1 cellular context compared by ENCODE assay signal in the genomic region with DNA sequence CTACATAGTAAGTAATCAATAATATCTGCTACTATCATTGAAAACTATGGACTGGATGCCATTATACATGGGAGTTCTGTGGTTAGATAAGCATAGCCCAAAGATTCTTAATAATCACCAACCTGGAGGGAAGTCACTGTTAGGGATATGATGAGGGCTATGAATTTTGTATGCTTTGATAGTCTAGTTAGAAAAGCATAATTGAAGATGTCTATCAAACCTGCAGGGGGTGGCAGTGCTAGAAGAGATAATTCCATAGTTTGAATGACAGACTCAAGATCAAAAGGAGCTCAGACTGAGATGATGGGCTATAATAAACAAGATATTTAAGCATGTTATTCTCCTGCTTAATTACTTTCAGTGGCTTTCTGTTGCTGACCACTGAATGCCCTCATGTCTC.
TF ChIP-seq lines count a peak whose summit lies in the region.

No MANE protein-coding gene starts in this region.

TF ChIP-seq in GM12878, 131 proteins besides CTCF, POLR2A, EP300 and RAD21:
- TF ChIP-seq, protein P1, sequence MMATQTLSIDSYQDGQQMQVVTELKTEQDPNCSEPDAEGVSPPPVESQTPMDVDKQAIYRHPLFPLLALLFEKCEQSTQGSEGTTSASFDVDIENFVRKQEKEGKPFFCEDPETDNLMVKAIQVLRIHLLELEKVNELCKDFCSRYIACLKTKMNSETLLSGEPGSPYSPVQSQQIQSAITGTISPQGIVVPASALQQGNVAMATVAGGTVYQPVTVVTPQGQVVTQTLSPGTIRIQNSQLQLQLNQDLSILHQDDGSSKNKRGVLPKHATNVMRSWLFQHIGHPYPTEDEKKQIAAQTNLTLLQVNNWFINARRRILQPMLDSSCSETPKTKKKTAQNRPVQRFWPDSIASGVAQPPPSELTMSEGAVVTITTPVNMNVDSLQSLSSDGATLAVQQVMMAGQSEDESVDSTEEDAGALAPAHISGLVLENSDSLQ (IDR thresholded peaks at IDR 0.05) = peak; percentile 15; the same call in 1 of the 2 replicates
- TF ChIP-seq, protein P2, sequence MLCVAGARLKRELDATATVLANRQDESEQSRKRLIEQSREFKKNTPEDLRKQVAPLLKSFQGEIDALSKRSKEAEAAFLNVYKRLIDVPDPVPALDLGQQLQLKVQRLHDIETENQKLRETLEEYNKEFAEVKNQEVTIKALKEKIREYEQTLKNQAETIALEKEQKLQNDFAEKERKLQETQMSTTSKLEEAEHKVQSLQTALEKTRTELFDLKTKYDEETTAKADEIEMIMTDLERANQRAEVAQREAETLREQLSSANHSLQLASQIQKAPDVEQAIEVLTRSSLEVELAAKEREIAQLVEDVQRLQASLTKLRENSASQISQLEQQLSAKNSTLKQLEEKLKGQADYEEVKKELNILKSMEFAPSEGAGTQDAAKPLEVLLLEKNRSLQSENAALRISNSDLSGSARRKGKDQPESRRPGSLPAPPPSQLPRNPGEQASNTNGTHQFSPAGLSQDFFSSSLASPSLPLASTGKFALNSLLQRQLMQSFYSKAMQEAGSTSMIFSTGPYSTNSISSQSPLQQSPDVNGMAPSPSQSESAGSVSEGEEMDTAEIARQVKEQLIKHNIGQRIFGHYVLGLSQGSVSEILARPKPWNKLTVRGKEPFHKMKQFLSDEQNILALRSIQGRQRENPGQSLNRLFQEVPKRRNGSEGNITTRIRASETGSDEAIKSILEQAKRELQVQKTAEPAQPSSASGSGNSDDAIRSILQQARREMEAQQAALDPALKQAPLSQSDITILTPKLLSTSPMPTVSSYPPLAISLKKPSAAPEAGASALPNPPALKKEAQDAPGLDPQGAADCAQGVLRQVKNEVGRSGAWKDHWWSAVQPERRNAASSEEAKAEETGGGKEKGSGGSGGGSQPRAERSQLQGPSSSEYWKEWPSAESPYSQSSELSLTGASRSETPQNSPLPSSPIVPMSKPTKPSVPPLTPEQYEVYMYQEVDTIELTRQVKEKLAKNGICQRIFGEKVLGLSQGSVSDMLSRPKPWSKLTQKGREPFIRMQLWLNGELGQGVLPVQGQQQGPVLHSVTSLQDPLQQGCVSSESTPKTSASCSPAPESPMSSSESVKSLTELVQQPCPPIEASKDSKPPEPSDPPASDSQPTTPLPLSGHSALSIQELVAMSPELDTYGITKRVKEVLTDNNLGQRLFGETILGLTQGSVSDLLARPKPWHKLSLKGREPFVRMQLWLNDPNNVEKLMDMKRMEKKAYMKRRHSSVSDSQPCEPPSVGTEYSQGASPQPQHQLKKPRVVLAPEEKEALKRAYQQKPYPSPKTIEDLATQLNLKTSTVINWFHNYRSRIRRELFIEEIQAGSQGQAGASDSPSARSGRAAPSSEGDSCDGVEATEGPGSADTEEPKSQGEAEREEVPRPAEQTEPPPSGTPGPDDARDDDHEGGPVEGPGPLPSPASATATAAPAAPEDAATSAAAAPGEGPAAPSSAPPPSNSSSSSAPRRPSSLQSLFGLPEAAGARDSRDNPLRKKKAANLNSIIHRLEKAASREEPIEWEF (IDR thresholded peaks at IDR 0.05; ENCODE audit: insufficient replicate concordance, low read depth, low read length) = no peak
